Comparison of ENCODE assay signal across 12 cellular contexts in genomic region chr5:88792144-88792840, GRCh38.
A peak's percentile ranks its signal among the peaks of the same experiment; 100 is the strongest.
DNase-seq lines count a peak whose midpoint lies in the region; ATAC-seq and TF ChIP-seq lines count a peak whose summit lies in the region.
"Had no signal": no experiment of that assay in that cellular context is flagged by ENCODE, and none has a peak within 500 bp of the region (broad histone marks: within the 10 kb centered on the region; RNA-seq: fewer than 3 reads in every experiment).

No MANE protein-coding gene starts in this region.

- no peaks in the 10 kb centered on the region for H3K36me3 Mint-ChIP-seq in CD4-positive, alpha-beta T cell (ENCODE audit: low read depth)
- H3K36me3 Mint-ChIP-seq: activated naive CD8-positive, alpha-beta T cell; CD4-positive, CD25-positive, alpha-beta regulatory T cell had no signal

- H3K27ac ChIP-seq in CD4-positive, alpha-beta T cell (ENCODE audit: low read depth, low read length), result no peak overlapping the region
- H3K27ac ChIP-seq: stomach had no signal

- intact Hi-C loops in CD4-positive, alpha-beta T cell (cut with DNase I, micrococcal nuclease), result no loop called here

- H3K9me3 Mint-ChIP-seq in CD4-positive, alpha-beta T cell, result no peaks in the 10 kb centered on the region

- no peak overlapping the region for H3K4me3 Mint-ChIP-seq in CD4-positive, alpha-beta T cell
- H3K4me3 Mint-ChIP-seq: activated naive CD8-positive, alpha-beta T cell; CD4-positive, CD25-positive, alpha-beta regulatory T cell had no signal

- POLR2A ChIA-PET in CD4-positive, alpha-beta T cell (lab: Charles Lee), result no interaction called here

- DNase-seq in foreskin melanocyte (peak; percentile 65), NCI-H1417 treated with DMSO at 0.1 percent for 48 hours (lab: John Stamatoyannopoulos, UW) (no peak), ecto neural progenitor cell (ENCODE audit: low spot score) (no peak), epidermal melanocyte (ENCODE audit: insufficient read length, low spot score) (no peak)
- no peak for DNase-seq in CD4-positive, alpha-beta T cell
- DNase-seq: CD4-positive, CD25-positive, alpha-beta regulatory T cell; stomach had no signal

- no peak overlapping the region for H3K27ac Mint-ChIP-seq in CD4-positive, alpha-beta T cell
- H3K27ac Mint-ChIP-seq: activated naive CD8-positive, alpha-beta T cell; CD4-positive, CD25-positive, alpha-beta regulatory T cell had no signal

- no peaks in the 10 kb centered on the region for H3K27me3 Mint-ChIP-seq in CD4-positive, alpha-beta T cell
- H3K27me3 Mint-ChIP-seq: CD4-positive, CD25-positive, alpha-beta regulatory T cell had no signal

- ATAC-seq in GM18517 (IDR thresholded peaks at IDR 0.05; ENCODE audit: unreplicated experiment), result peak; percentile 91
- peak; percentile 78 for ATAC-seq in GM21825 (IDR thresholded peaks at IDR 0.05; ENCODE audit: unreplicated experiment)
- ATAC-seq in HG03457 (IDR thresholded peaks at IDR 0.05; ENCODE audit: unreplicated experiment), result peak; percentile 97
- no peak for ATAC-seq in CD4-positive, alpha-beta T cell (ENCODE audit: poor library complexity)
- ATAC-seq: sciatic nerve had no signal

- no peaks in the 10 kb centered on the region for H3K9me3 ChIP-seq in CD4-positive, alpha-beta T cell (ENCODE audit: control insufficient read depth, low read length)
- H3K9me3 ChIP-seq: stomach had no signal

- TF ChIP-seq CTCF in CD4-positive, alpha-beta T cell (IDR thresholded peaks at IDR 0.05), result no peak

- H3K27me3 ChIP-seq in CD4-positive, alpha-beta T cell (ENCODE audit: control insufficient read depth, insufficient read depth, low read length), result no peaks in the 10 kb centered on the region
- H3K27me3 ChIP-seq: stomach had no signal

- no peaks in the 10 kb centered on the region for H3K4me1 Mint-ChIP-seq in CD4-positive, alpha-beta T cell (ENCODE audit: low read depth)
- H3K4me1 Mint-ChIP-seq: CD4-positive, CD25-positive, alpha-beta regulatory T cell had no signal

- CTCF ChIA-PET in CD4-positive, alpha-beta T cell (lab: Charles Lee), result no interaction called here
